Comparison of ENCODE assay signal across 19 cellular contexts in genomic region chr1:96987186-96987703, GRCh38.
"Had no signal": no experiment of that assay in that cellular context is flagged by ENCODE, and none has a peak within 500 bp of the region (broad histone marks: within the 10 kb centered on the region; RNA-seq: fewer than 3 reads in every experiment).

No MANE protein-coding gene starts in this region.

- H3K4me3 ChIP-seq: coronary artery, gastroesophageal sphincter, left ventricle myocardium inferior, lower lobe of right lung, pancreas, stomach had no signal

- ATAC-seq: gastroesophageal sphincter, lower lobe of right lung, pancreas, right cardiac atrium had no signal

- H3K9me3 ChIP-seq: gastroesophageal sphincter, left ventricle myocardium inferior, lower lobe of right lung, pancreas, stomach had no signal

- H3K4me1 ChIP-seq: gastroesophageal sphincter, left ventricle myocardium inferior, lower lobe of right lung, pancreas had no signal

- H3K36me3 ChIP-seq: gastroesophageal sphincter, left ventricle myocardium inferior, lower lobe of right lung, pancreas, stomach had no signal

- H3K27ac ChIP-seq: coronary artery, gastroesophageal sphincter, left ventricle myocardium inferior, lower lobe of right lung, pancreas, stomach had no signal

- DNase-seq: effector CD4-positive, alpha-beta T cell; endodermal cell; glutamatergic neuron; kidney; left cardiac atrium; left ventricle myocardium inferior; lower lobe of right lung; mesenchymal stem cell; midbrain; occipital lobe; pancreas; right cardiac atrium; small intestine; stimulated activated CD4-positive, alpha-beta T cell treated with anti-CD3 and anti-CD28 coated beads, Interleukin-12 subunit alpha, Interleukin-12 subunit beta, amount 100 ng/mL, for 4 hours; stimulated activated naive CD4-positive, alpha-beta T cell; stomach; trophoblast cell had no signal

- H3K27me3 ChIP-seq: gastroesophageal sphincter, pancreas, stomach had no signal
